In genomic region chr9:86200599-86201162, GRCh38 we compare ENCODE assay signal across 16 cellular contexts. TPM values are rescaled to one million over a fixed set of nuclear protein-coding genes. Genes with fewer than 3 reads are reported as not detected.
DNase-seq lines count a peak whose midpoint lies in the region; ATAC-seq and TF ChIP-seq lines count a peak whose summit lies in the region.
"Had no signal": no experiment of that assay in that cellular context is flagged by ENCODE, and none has a peak within 500 bp of the region (broad histone marks: within the 10 kb centered on the region; RNA-seq: fewer than 3 reads in every experiment).

No MANE protein-coding gene starts in this region.

- no peak overlapping the region for H2BK15ac ChIP-seq in mesendoderm (replicated peaks; ENCODE audit: low read depth)

- H2BK120ac ChIP-seq in mesendoderm (ENCODE audit: low read depth, low read length) = no peak overlapping the region

- no peak overlapping the region for H2AK5ac ChIP-seq in mesendoderm (ENCODE audit: low read length)

- no peak overlapping the region for H2BK5ac ChIP-seq in mesendoderm (ENCODE audit: low read length)

- no peaks in the 10 kb centered on the region for H3K27me3 ChIP-seq in mesendoderm (ENCODE audit: insufficient read depth, low read length, poor library complexity)

- no peak overlapping the region for H3K56ac ChIP-seq in mesendoderm (ENCODE audit: low read length)

- no peaks in the 10 kb centered on the region for H3K36me3 Mint-ChIP-seq in immature natural killer cell

- no peak overlapping the region for H3K9ac ChIP-seq in mesendoderm (ENCODE audit: low read length)

- peak overlapping the region; percentile 28 to 80 (median 68) for H3K27ac Mint-ChIP-seq in immature natural killer cell

- no peak overlapping the region for H3K27ac ChIP-seq in substantia nigra (ENCODE audit: low read depth, low read length, poor library complexity, severe bottlenecking)
- no peak overlapping the region for H3K27ac ChIP-seq in mesendoderm (ENCODE audit: low read depth, low read length)
- H3K27ac ChIP-seq: A549 had no signal

- H3K4me2 ChIP-seq in mesendoderm (ENCODE audit: low read length) = no peak overlapping the region
- H3K4me2 ChIP-seq: A549 had no signal

- H3K79me2 ChIP-seq in mesendoderm (ENCODE audit: control insufficient read depth, insufficient read depth, low read length) = no peaks in the 10 kb centered on the region

- peaks cover 9 to 12% of the 10 kb centered on the region in 2 donors for H3K4me1 Mint-ChIP-seq in immature natural killer cell

- peak; percentile 35 for DNase-seq in GM12865 (ENCODE audit: low read depth)
- peak; percentile 7 to 54 (median 7) for DNase-seq in immature natural killer cell
- DNase-seq in AML-193 (lab: John Stamatoyannopoulos, UW) = no peak
- no peak for DNase-seq in substantia nigra (lab: John Stamatoyannopoulos, UW)
- no peak for DNase-seq in SIG-M5 (lab: John Stamatoyannopoulos, UW)
- no peak for DNase-seq in mesendoderm
- DNase-seq: C1 segment of cervical spinal cord, DMS 273 treated with DMSO at 0.1 percent for 48 hours, GF-D8, NCI-H187, NCI-H2171 treated with DMSO at 0.1 percent for 48 hours, NCI-H510A, SHP77 treated with DMSO at 0.1 percent for 48 hours had no signal

- peak overlapping the region in 3 of 5 donors; percentile 23 to 48 (median 41) for H3K4me3 Mint-ChIP-seq in immature natural killer cell

- WGBS in mesendoderm (ENCODE audit: extremely low coverage, insufficient coverage, low lambda C conversion rate) = no CpG with 5 or more reads among the region's 2 CpGs

- H3K79me1 ChIP-seq in mesendoderm (ENCODE audit: low read length) = no peaks in the 10 kb centered on the region

- H3K9me3 Mint-ChIP-seq in immature natural killer cell = no peaks in the 10 kb centered on the region

- no peaks in the 10 kb centered on the region for H3K4me1 ChIP-seq in mesendoderm (ENCODE audit: control insufficient read depth, low read depth, low read length)
- H3K4me1 ChIP-seq: A549 had no signal

- no peak overlapping the region for H3K4ac ChIP-seq in mesendoderm (ENCODE audit: low read depth, low read length)

- H4K8ac ChIP-seq in mesendoderm (ENCODE audit: low read depth, low read length) = no peak overlapping the region

- H3K27me3 Mint-ChIP-seq in immature natural killer cell (ENCODE audit: low read depth in 3 of 3) = peaks cover 0 to 6% (median 4%) of the 10 kb centered on the region in 3 donors

- no peak for TF ChIP-seq CTCF in GM12865 (IDR thresholded peaks at IDR 0.05; ENCODE audit: insufficient read depth, low read depth, low read length, missing control alignments)

- no peak overlapping the region for H3K23ac ChIP-seq in mesendoderm (ENCODE audit: low read length)

- no peak overlapping the region for H3K18ac ChIP-seq in mesendoderm (ENCODE audit: low read length)

- H3K4me3 ChIP-seq in GM12865 (ENCODE audit: low read depth, low read length) (no peak overlapping the region), mesendoderm (ENCODE audit: low read length) (no peak overlapping the region)
- H3K4me3 ChIP-seq: A549 had no signal

- ATAC-seq in GM18867 (IDR thresholded peaks at IDR 0.05; ENCODE audit: unreplicated experiment) (peak; percentile 74), HG03432 (IDR thresholded peaks at IDR 0.05; ENCODE audit: unreplicated experiment) (peak; percentile 67)
- ATAC-seq: A549 had no signal

- no peaks in the 10 kb centered on the region for H3K36me3 ChIP-seq in mesendoderm (ENCODE audit: control insufficient read depth, insufficient read depth, low read length)

- H4K5ac ChIP-seq in mesendoderm (ENCODE audit: low read length) = no peak overlapping the region

RNA-seq across cellular contexts. Expression of gene C9orf153, which starts 58.8 kb away (rescaled TPM):
- not detected for polyA plus RNA-seq in immature natural killer cell
- 0.07 TPM for polyA plus RNA-seq in mesendoderm (2013, experiment 1 of 2)
- 0.06 TPM for polyA plus RNA-seq in mesendoderm (2013, experiment 2 of 2)

Comparison
In these comparisons a context has a peak if more than half of its experiments do, and no peak if none do; other contexts are left out.
1. DNase-seq: peak in GM12865 (single experiment) and immature natural killer cell (3 of 3); none in AML-193 (0 of 2), substantia nigra (0 of 49), SIG-M5 (single experiment) and mesendoderm (single experiment).